18 cellular contexts compared by ENCODE assay signal in the genomic region with DNA sequence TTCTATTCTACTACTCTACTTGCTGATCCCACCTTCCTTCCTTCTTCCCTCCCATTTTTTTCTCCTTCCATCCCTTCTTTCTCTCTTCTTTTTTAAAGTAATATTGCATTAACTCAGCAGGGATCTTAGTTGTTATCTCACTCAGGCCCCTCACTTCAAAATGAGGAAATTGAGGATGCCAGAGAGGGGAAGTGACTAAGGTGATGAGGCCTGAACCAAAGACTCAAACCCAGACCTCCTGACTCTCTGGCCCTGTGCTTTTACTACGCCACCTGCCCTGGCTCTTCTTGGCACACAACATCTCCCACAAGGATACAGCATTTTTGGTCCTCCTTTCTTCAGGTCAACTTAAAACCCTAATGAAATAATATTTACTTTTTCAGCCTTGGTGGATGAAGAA.
"Had no signal": no experiment of that assay in that cellular context is flagged by ENCODE, and none has a peak within 500 bp of the region (broad histone marks: within the 10 kb centered on the region; RNA-seq: fewer than 3 reads in every experiment).

No MANE protein-coding gene starts in this region.

- H3K9me3 ChIP-seq: body of pancreas, heart right ventricle, pancreas, psoas muscle, upper lobe of right lung had no signal

- H3K36me3 ChIP-seq: cardiac muscle cell, heart right ventricle, pancreas, upper lobe of right lung, WERI-Rb-1 had no signal

- H3K4me3 ChIP-seq: body of pancreas, cardiac muscle cell, heart right ventricle, pancreas, psoas muscle, upper lobe of right lung had no signal

- ATAC-seq: activated CD8-positive, alpha-beta T cell treated with anti-CD3 and anti-CD28 coated beads, Interleukin-2, amount 10 ng/mL, durations not matched to agents 7 days and 5 days; body of pancreas; heart right ventricle; left cardiac atrium; pancreas; psoas muscle; right cardiac atrium; stimulated activated naive CD8-positive, alpha-beta T cell treated with anti-CD3 and anti-CD28 coated beads, Interleukin-15, Interleukin-2, amounts not matched to agents 100 U/mL and 50 U/mL, for 24 hours; upper lobe of right lung had no signal

- H3K27me3 ChIP-seq: body of pancreas, heart right ventricle, pancreas, upper lobe of right lung had no signal

- H3K27ac ChIP-seq: body of pancreas, cardiac muscle cell, heart right ventricle, pancreas, psoas muscle, upper lobe of right lung, WERI-Rb-1 had no signal

- DNase-seq: activated CD4-positive, alpha-beta T cell treated with anti-CD3 and anti-CD28 coated beads, Interleukin-2, amount 50 U/mL, for 1 hour; activated CD4-positive, CD25-positive, alpha-beta regulatory T cell treated with anti-CD3 and anti-CD28 coated beads, Interleukin-2, amount 50 U/mL, for 72 hours; activated CD8-positive, alpha-beta T cell treated with anti-CD3 and anti-CD28 coated beads, Interleukin-2, amount 10 ng/mL, durations not matched to agents 7 days and 5 days; activated gamma-delta T cell treated with Interleukin-2 at 50 U/mL for 16 hours; anterior cingulate cortex; body of pancreas; effector CD4-positive, alpha-beta T cell; heart right ventricle; islet precursor cell; left cardiac atrium; pancreas; psoas muscle; right cardiac atrium; stimulated activated CD4-positive, alpha-beta T cell treated with anti-CD3 and anti-CD28 coated beads, Interleukin-4, amount 100 ng/mL, for 24 hours; stimulated activated naive CD8-positive, alpha-beta T cell treated with anti-CD3 and anti-CD28 coated beads, Interleukin-15, Interleukin-2, amounts not matched to agents 100 U/mL and 50 U/mL, for 24 hours; upper lobe of right lung; WERI-Rb-1 had no signal

- H3K4me1 ChIP-seq: body of pancreas, pancreas had no signal
